Comparison of ENCODE assay signal across 8 cellular contexts in genomic region chrX:119871599-119872395, GRCh38. TPM values are rescaled to one million over a fixed set of nuclear protein-coding genes. Genes with fewer than 3 reads are reported as not detected.
DNase-seq lines count a peak whose midpoint lies in the region; ATAC-seq and TF ChIP-seq lines count a peak whose summit lies in the region.

Gene NDUFA1, plus strand, starts transcription at chrX:119871832. Its CDS starts 80 bp downstream, at chrX:119871912.
Gene RNF113A, minus strand, starts transcription at chrX:119871733. Its CDS starts 120 bp downstream, at chrX:119871613.

- peak within 1 kb of the TSS; percentile 92 for H3K27ac ChIP-seq in GM23338 (ENCODE audit: low read depth)
- H3K27ac ChIP-seq in RWPE2 (ENCODE audit: poor library complexity, severe bottlenecking) = peak within 1 kb of the TSS; percentile 82

- no peaks in the 10 kb centered on the region for H4K20me1 ChIP-seq in GM23338 (replicated peaks; ENCODE audit: insufficient read depth)

- H3K27ac Mint-ChIP-seq in GM23338 = peak within 1 kb of the TSS; percentile 97
- H3K27ac Mint-ChIP-seq in activated T-helper 2 cell treated with anti-CD3 and anti-CD28 coated beads, Interferon-gamma antibody, Interleukin-2, Interleukin-4, amounts not matched to agents 10 μg/mL and 5 μg/mL and 100 μg/mL, durations not matched to agents 14 hours and 24 hours and 36 hours = peak within 1 kb of the TSS; percentile 99
- H3K27ac Mint-ChIP-seq in natural killer cell treated with Interleukin-12 subunit alpha and Interleukin-12 subunit beta and Interleukin-15 and Interleukin-18, amount 100 ng/mL, for 72 hours = peak within 1 kb of the TSS; percentile 97 to 100

- DNase-seq in EH (ENCODE audit: low read depth) (peak; percentile 88), GM23338 (ENCODE audit: low spot score) (peak; percentile 86), LHCN-M2 (ENCODE audit: low read depth) (peak; percentile 80), RWPE2 (ENCODE audit: low spot score) (peak; percentile 58), fibroblast of mammary gland (ENCODE audit: low read depth) (peak; percentile 80)
- DNase-seq in activated T-helper 2 cell treated with anti-CD3 and anti-CD28 coated beads, Interferon-gamma antibody, Interleukin-2, Interleukin-4, amounts not matched to agents 10 μg/mL and 5 μg/mL and 100 μg/mL, durations not matched to agents 14 hours and 24 hours and 36 hours (ENCODE audit: low spot score) = peak; percentile 84
- peak; percentile 88 for DNase-seq in natural killer cell treated with Interleukin-12 subunit alpha and Interleukin-12 subunit beta and Interleukin-15 and Interleukin-18, amount 100 ng/mL, for 72 hours (ENCODE audit: low spot score)
- peak; percentile 83 for DNase-seq in stimulated activated naive CD8-positive, alpha-beta T cell treated with anti-CD3 and anti-CD28 coated beads, Interleukin-15, Interleukin-2, amounts not matched to agents 100 U/mL and 50 U/mL, for 24 hours

- intact Hi-C loops in activated T-helper 2 cell treated with anti-CD3 and anti-CD28 coated beads, Interferon-gamma antibody, Interleukin-2, Interleukin-4, amounts not matched to agents 10 μg/mL and 5 μg/mL and 100 μg/mL, durations not matched to agents 14 hours and 24 hours and 36 hours (cut with micrococcal nuclease) = loop anchor here (1.0 to 5.0 kb wide), 4 partner anchors 18 to 184 kb away; partner anchors contain the start of genes NKAP and RPL39

- H3K4me1 ChIP-seq in GM23338 (ENCODE audit: insufficient read depth) (no peaks in the 10 kb centered on the region), RWPE2 (ENCODE audit: insufficient read depth, poor library complexity, severe bottlenecking) (no peaks in the 10 kb centered on the region)

- TF ChIP-seq CTCF in GM23338 (conservative IDR thresholded peaks at IDR 0.05; ENCODE audit: low read depth in 2 of 2) (no peak), RWPE2 (IDR thresholded peaks at IDR 0.05; ENCODE audit: poor library complexity, severe bottlenecking) (no peak), fibroblast of mammary gland (conservative IDR thresholded peaks at IDR 0.05; ENCODE audit: control insufficient read depth, insufficient read depth, low read depth, low read length) (no peak)

- H3F3A ChIP-seq in GM23338 (replicated peaks; ENCODE audit: low read depth) = no peaks in the 10 kb centered on the region

- H3K4me3 ChIP-seq in GM23338 (peak within 1 kb of the TSS; percentile 78), RWPE2 (ENCODE audit: severe bottlenecking) (peak within 1 kb of the TSS; percentile 86), fibroblast of mammary gland (ENCODE audit: control insufficient read depth, low read depth, low read length) (peak within 1 kb of the TSS; percentile 80)

- peaks cover 5% of the 10 kb centered on the region for H3K36me3 Mint-ChIP-seq in GM23338 (ENCODE audit: low read depth)
- peaks cover 31% of the 10 kb centered on the region for H3K36me3 Mint-ChIP-seq in activated T-helper 2 cell treated with anti-CD3 and anti-CD28 coated beads, Interferon-gamma antibody, Interleukin-2, Interleukin-4, amounts not matched to agents 10 μg/mL and 5 μg/mL and 100 μg/mL, durations not matched to agents 14 hours and 24 hours and 36 hours (ENCODE audit: low read depth)
- peaks cover 9% of the 10 kb centered on the region for H3K36me3 Mint-ChIP-seq in natural killer cell treated with Interleukin-12 subunit alpha and Interleukin-12 subunit beta and Interleukin-15 and Interleukin-18, amount 100 ng/mL, for 72 hours

- no peaks in the 10 kb centered on the region; the same call in 2 of the 3 replicates for H3K9me3 Mint-ChIP-seq in GM23338
- no peaks in the 10 kb centered on the region for H3K9me3 Mint-ChIP-seq in activated T-helper 2 cell treated with anti-CD3 and anti-CD28 coated beads, Interferon-gamma antibody, Interleukin-2, Interleukin-4, amounts not matched to agents 10 μg/mL and 5 μg/mL and 100 μg/mL, durations not matched to agents 14 hours and 24 hours and 36 hours
- H3K9me3 Mint-ChIP-seq in natural killer cell treated with Interleukin-12 subunit alpha and Interleukin-12 subunit beta and Interleukin-15 and Interleukin-18, amount 100 ng/mL, for 72 hours = no peaks in the 10 kb centered on the region

- H3K9me3 ChIP-seq in RWPE2 (ENCODE audit: severe bottlenecking) = no peaks in the 10 kb centered on the region

- H3K4me3 Mint-ChIP-seq in GM23338 = peak within 1 kb of the TSS; percentile 97
- H3K4me3 Mint-ChIP-seq in activated T-helper 2 cell treated with anti-CD3 and anti-CD28 coated beads, Interferon-gamma antibody, Interleukin-2, Interleukin-4, amounts not matched to agents 10 μg/mL and 5 μg/mL and 100 μg/mL, durations not matched to agents 14 hours and 24 hours and 36 hours (ENCODE audit: low read depth) = peak within 1 kb of the TSS; percentile 96
- peak within 1 kb of the TSS; percentile 94 for H3K4me3 Mint-ChIP-seq in natural killer cell treated with Interleukin-12 subunit alpha and Interleukin-12 subunit beta and Interleukin-15 and Interleukin-18, amount 100 ng/mL, for 72 hours

- H3K9me2 ChIP-seq in GM23338 (ENCODE audit: insufficient read depth) = no peaks in the 10 kb centered on the region

- H3K36me3 ChIP-seq in GM23338 (ENCODE audit: insufficient read depth) (no peaks in the 10 kb centered on the region), RWPE2 (ENCODE audit: low read depth) (peaks cover 15% of the 10 kb centered on the region)

- H2AFZ ChIP-seq in GM23338 = peak within 1 kb of the TSS; percentile 60

- H3K79me2 ChIP-seq in GM23338 (replicated peaks; ENCODE audit: insufficient read depth) = peaks cover 12% of the 10 kb centered on the region

- no peaks in the 10 kb centered on the region for H3K4me1 Mint-ChIP-seq in GM23338
- H3K4me1 Mint-ChIP-seq in activated T-helper 2 cell treated with anti-CD3 and anti-CD28 coated beads, Interferon-gamma antibody, Interleukin-2, Interleukin-4, amounts not matched to agents 10 μg/mL and 5 μg/mL and 100 μg/mL, durations not matched to agents 14 hours and 24 hours and 36 hours (ENCODE audit: low read depth) = peaks cover 5% of the 10 kb centered on the region
- H3K4me1 Mint-ChIP-seq in natural killer cell treated with Interleukin-12 subunit alpha and Interleukin-12 subunit beta and Interleukin-15 and Interleukin-18, amount 100 ng/mL, for 72 hours (ENCODE audit: low read depth in 2 of 2) = peaks cover 5 to 13% of the 10 kb centered on the region in 2 donors

- ATAC-seq in GM23338 = peak; percentile 96
- peak; percentile 95 for ATAC-seq in RWPE2 (ENCODE audit: low read depth)
- ATAC-seq in natural killer cell treated with Interleukin-12 subunit alpha and Interleukin-12 subunit beta and Interleukin-15 and Interleukin-18, amount 100 ng/mL, for 72 hours = peak; percentile 97 to 98
- peak; percentile 97 for ATAC-seq in stimulated activated naive CD8-positive, alpha-beta T cell treated with anti-CD3 and anti-CD28 coated beads, Interleukin-15, Interleukin-2, amounts not matched to agents 100 U/mL and 50 U/mL, for 24 hours

- peak within 1 kb of the TSS; percentile 89 for H3K4me2 ChIP-seq in GM23338

- peaks cover 5% of the 10 kb centered on the region for H3K27me3 Mint-ChIP-seq in GM23338 (ENCODE audit: insufficient read depth, low read depth, poor library complexity)
- no peaks in the 10 kb centered on the region for H3K27me3 Mint-ChIP-seq in activated T-helper 2 cell treated with anti-CD3 and anti-CD28 coated beads, Interferon-gamma antibody, Interleukin-2, Interleukin-4, amounts not matched to agents 10 μg/mL and 5 μg/mL and 100 μg/mL, durations not matched to agents 14 hours and 24 hours and 36 hours (ENCODE audit: low read depth)
- H3K27me3 Mint-ChIP-seq in natural killer cell treated with Interleukin-12 subunit alpha and Interleukin-12 subunit beta and Interleukin-15 and Interleukin-18, amount 100 ng/mL, for 72 hours = peaks cover 0 to 3% of the 10 kb centered on the region in 2 donors

- H3K27me3 ChIP-seq in GM23338 (ENCODE audit: insufficient read depth) (no peaks in the 10 kb centered on the region), RWPE2 (ENCODE audit: insufficient read depth, poor library complexity, severe bottlenecking) (no peaks in the 10 kb centered on the region)

TF ChIP-seq in GM23338, 12 proteins besides CTCF, POLR2A, EP300 and RAD21 (continues in another document):
- TF ChIP-seq ZNF331 (CRISPR knock-in tag; IDR thresholded peaks at IDR 0.05; ENCODE audit: low read depth) = no peak
- TF ChIP-seq CREB1 (CRISPR knock-in tag; IDR thresholded peaks at IDR 0.05; ENCODE audit: low read depth) = peak; percentile 33; the same call in 1 of the 2 replicates

RNA-seq across cellular contexts. Expression of gene NDUFA1, which starts in this region (rescaled TPM):
- total RNA-seq in GM23338 (2014; rRNA removed; shearing (Covaris generic)) = 29.1 and 33.2 TPM in 2 replicates
- 415 and 457 TPM in 2 replicates for polyA plus RNA-seq in GM23338 (2016; fragmentation: Nextera tagmentation; extraction: Ambion mirVana)
- total RNA-seq in LHCN-M2 (2014; rRNA removed) = 41.2 and 44.5 TPM in 2 replicates
- polyA plus RNA-seq in LHCN-M2 (2012) = 236 TPM
- total RNA-seq in activated T-helper 2 cell treated with anti-CD3 and anti-CD28 coated beads, Interferon-gamma antibody, Interleukin-2, Interleukin-4, amounts not matched to agents 10 μg/mL and 5 μg/mL and 100 μg/mL, durations not matched to agents 14 hours and 24 hours and 36 hours = 82.6 and 84.4 TPM in 2 replicates
- total RNA-seq in natural killer cell treated with Interleukin-12 subunit alpha and Interleukin-12 subunit beta and Interleukin-15 and Interleukin-18, amount 100 ng/mL, for 72 hours = 10 to 100 TPM; 65.0 to 86.0 TPM

RNA-seq across cellular contexts. Expression of gene RNF113A, which starts in this region (rescaled TPM):
- total RNA-seq in GM23338 (2014; rRNA removed; shearing (Covaris generic)) = 10.2 and 10.9 TPM in 2 replicates
- polyA plus RNA-seq in GM23338 (2016; fragmentation: Nextera tagmentation; extraction: Ambion mirVana) = 20.3 and 23.3 TPM in 2 replicates
- total RNA-seq in LHCN-M2 (2014; rRNA removed) = 15.9 and 17.6 TPM in 2 replicates
- polyA plus RNA-seq in LHCN-M2 (2012) = 17.3 TPM
- total RNA-seq in activated T-helper 2 cell treated with anti-CD3 and anti-CD28 coated beads, Interferon-gamma antibody, Interleukin-2, Interleukin-4, amounts not matched to agents 10 μg/mL and 5 μg/mL and 100 μg/mL, durations not matched to agents 14 hours and 24 hours and 36 hours = 24.0 and 26.8 TPM in 2 replicates
- 10 to 100 TPM; 21.6 to 32.3 TPM for total RNA-seq in natural killer cell treated with Interleukin-12 subunit alpha and Interleukin-12 subunit beta and Interleukin-15 and Interleukin-18, amount 100 ng/mL, for 72 hours

Comparison
In these comparisons a context has a peak if more than half of its experiments do, and no peak if none do; other contexts are left out.
1. Peak in every context shown above with its lines: DNase-seq, ATAC-seq, H3K4me3 ChIP-seq and H3K27ac ChIP-seq.